In the genomic region with DNA sequence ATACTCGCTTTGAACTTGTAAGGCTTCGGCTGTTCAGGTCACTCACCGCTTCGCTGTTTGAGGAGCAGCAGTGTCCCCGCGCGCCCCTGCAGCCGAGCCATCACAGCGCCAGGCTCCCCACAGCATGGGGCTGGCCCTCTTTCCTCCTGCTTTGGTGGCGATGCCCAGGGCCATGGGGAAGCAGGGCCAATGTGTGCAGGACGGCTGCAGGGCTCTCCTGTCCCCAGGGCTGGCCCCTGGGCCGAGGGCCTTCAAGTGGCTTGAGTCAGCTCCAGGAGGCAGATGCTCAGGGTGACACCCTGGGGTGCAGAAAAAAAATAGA, we compare ENCODE assay signal across 20 cellular contexts.
"Had no signal": no experiment of that assay in that cellular context is flagged by ENCODE, and none has a peak within 500 bp of the region (broad histone marks: within the 10 kb centered on the region; RNA-seq: fewer than 3 reads in every experiment).

No MANE protein-coding gene starts in this region.

- H3K4me3 Mint-ChIP-seq: natural killer cell had no signal

- H3K4me3 ChIP-seq: dorsolateral prefrontal cortex, left ventricle myocardium inferior, lower lobe of right lung, pancreas, right lobe of liver, smooth muscle cell, stomach, thyroid gland had no signal

- H3K4me2 ChIP-seq: smooth muscle cell had no signal

- H3K9me3 Mint-ChIP-seq: natural killer cell had no signal

- H3K27ac ChIP-seq: left ventricle myocardium inferior, lower lobe of right lung, neutrophil, pancreas, right lobe of liver, thyroid gland had no signal

- H3K9me3 ChIP-seq: left ventricle myocardium inferior, lower lobe of right lung, neutrophil, pancreas, right lobe of liver, stomach, thyroid gland had no signal

- ATAC-seq: left colon, natural killer cell, pancreas, right lobe of liver had no signal

- H3K4me1 ChIP-seq: pancreas had no signal

- H3K36me3 Mint-ChIP-seq: natural killer cell had no signal

- H3K27me3 ChIP-seq: dorsolateral prefrontal cortex, neutrophil, pancreas, right lobe of liver, stomach, thyroid gland had no signal

- DNase-seq: dorsolateral prefrontal cortex; effector CD4-positive, alpha-beta T cell; kidney glomerular epithelial cell; left colon; left ventricle myocardium inferior; lower lobe of right lung; natural killer cell; pancreas; retina; right lobe of liver; stimulated activated CD4-positive, alpha-beta T cell treated with anti-CD3 and anti-CD28 coated beads, Interleukin-12 subunit alpha, Interleukin-12 subunit beta, amount 100 ng/mL, for 4 hours; stimulated activated CD4-positive, alpha-beta T cell treated with anti-CD3 and anti-CD28 coated beads, Interleukin-1b, Interleukin-23, amount 100 ng/mL, for 48 hours; stimulated activated CD4-positive, alpha-beta T cell treated with anti-CD3 and anti-CD28 coated beads, Interleukin-4, amount 100 ng/mL, for 1 hour; stimulated activated CD8-positive, alpha-beta memory T cell treated with anti-CD3 and anti-CD28 coated beads, Interleukin-4, amount 100 ng/mL, for 48 hours; stimulated activated naive CD4-positive, alpha-beta T cell treated with Interleukin-2 at 50 U/mL for 16 hours; stomach; thyroid gland; trophoblast cell had no signal
